ENCODE assay signal across 8 cellular contexts in the genomic region with DNA sequence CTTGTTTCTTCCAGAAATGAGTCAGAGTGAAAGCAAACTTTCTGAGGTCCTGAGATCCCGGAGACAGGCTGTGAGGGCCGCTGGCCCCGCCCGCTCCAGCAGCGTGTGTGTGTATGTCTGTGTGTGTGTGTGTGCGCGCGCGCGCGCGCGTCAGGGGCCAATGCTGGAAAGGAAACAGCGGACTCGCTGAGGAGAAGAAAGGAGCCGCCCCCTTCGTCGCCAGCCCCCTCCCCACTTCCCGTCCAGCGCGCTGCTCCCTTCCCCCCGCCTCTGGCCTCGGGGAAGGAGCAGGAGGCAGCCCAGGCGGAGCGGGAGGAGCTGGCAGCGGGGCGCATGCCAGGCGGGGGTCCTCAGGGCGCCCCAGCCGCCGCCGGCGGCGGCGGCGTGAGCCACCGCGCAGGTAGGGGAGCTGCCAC. TPM values are rescaled to one million over a fixed set of nuclear protein-coding genes. Genes with fewer than 3 reads are reported as not detected.
A peak's percentile ranks its signal among the peaks of the same experiment; 100 is the strongest.
DNase-seq lines count a peak whose midpoint lies in the region; ATAC-seq and TF ChIP-seq lines count a peak whose summit lies in the region.

A gene (plus strand): TSS at position 256 of the 416 bp plus-strand sequence. CDS start 78 bp downstream, at position 334.

- intact Hi-C loops in A673 (cut with micrococcal nuclease; ENCODE audit: unreplicated experiment), result no loop called here

- peak within 1 kb of the TSS; percentile 71 for H3K4me3 ChIP-seq in A673 (ENCODE audit: low read depth, low read length, poor library complexity, severe bottlenecking)
- H3K4me3 ChIP-seq in endocrine pancreas (ENCODE audit: control insufficient read depth, insufficient read depth, low read length), result peak within 1 kb of the TSS; percentile 20

- H3K27ac Mint-ChIP-seq in activated CD8-positive, alpha-beta memory T cell treated with anti-CD3 and anti-CD28 coated beads, Interleukin-2, amount 10 ng/mL, durations not matched to agents 7 days and 5 days, result peak within 1 kb of the TSS; percentile 79
- peak within 1 kb of the TSS; percentile 80 for H3K27ac Mint-ChIP-seq in memory B cell

- no peaks in the 10 kb centered on the region for H3K9me3 Mint-ChIP-seq in activated CD8-positive, alpha-beta memory T cell treated with anti-CD3 and anti-CD28 coated beads, Interleukin-2, amount 10 ng/mL, durations not matched to agents 7 days and 5 days (ENCODE audit: low read depth)
- no peaks in the 10 kb centered on the region for H3K9me3 Mint-ChIP-seq in memory B cell

- ATAC-seq in GM19023 (IDR thresholded peaks at IDR 0.05; ENCODE audit: unreplicated experiment) (peak; percentile 47), HG03460 (IDR thresholded peaks at IDR 0.05; ENCODE audit: unreplicated experiment) (peak; percentile 59), memory B cell (ENCODE audit: low read depth) (peak; percentile 71)
- peak; percentile 86 for ATAC-seq in activated CD8-positive, alpha-beta memory T cell treated with anti-CD3 and anti-CD28 coated beads, Interleukin-2, amount 10 ng/mL, durations not matched to agents 7 days and 5 days

- no peak for TF ChIP-seq CTCF in A673 (conservative IDR thresholded peaks at IDR 0.05; ENCODE audit: low read depth, low read length)

- H3K9me3 ChIP-seq in A673 (ENCODE audit: low read depth, low read length, poor library complexity, severe bottlenecking) (no peaks in the 10 kb centered on the region), endocrine pancreas (ENCODE audit: control insufficient read depth, low read length) (no peaks in the 10 kb centered on the region)

- H3K27ac ChIP-seq in A673 (ENCODE audit: low read depth, low read length, poor library complexity, severe bottlenecking), result peak within 1 kb of the TSS; percentile 46

- POLR2A ChIA-PET in A673 (lab: Charles Lee; ENCODE audit: low non-redundant PET), result no interaction called here

- H3K27me3 ChIP-seq in A673 (replicated peaks; ENCODE audit: insufficient read depth, low read depth, low read length, poor library complexity) (peaks cover 15% of the 10 kb centered on the region), endocrine pancreas (ENCODE audit: control insufficient read depth, insufficient read depth, low read length) (no peaks in the 10 kb centered on the region)

- DNase-seq in A673 (ENCODE audit: low spot score) (peak; percentile 81), NCI-H748 treated with DMSO at 0.1 percent for 48 hours (lab: John Stamatoyannopoulos, UW) (peak; percentile 66), memory B cell (ENCODE audit: low spot score in 2 of 2) (peak; percentile 30 to 52)
- DNase-seq in activated CD8-positive, alpha-beta memory T cell treated with anti-CD3 and anti-CD28 coated beads, Interleukin-2, amount 10 ng/mL, durations not matched to agents 7 days and 5 days, result peak; percentile 84
- DNase-seq in stimulated activated CD4-positive, alpha-beta T cell treated with anti-CD3 and anti-CD28 coated beads, TNF-alpha, amount 100 ng/mL, for 48 hours (ENCODE audit: low read depth in 3 of 3), result peak; percentile 30 to 56 (median 34)

- no TSS peak for BruUV-seq in A673 (replicated peaks; lab: Mats Ljungman, UMichigan)

- H3K27me3 Mint-ChIP-seq in activated CD8-positive, alpha-beta memory T cell treated with anti-CD3 and anti-CD28 coated beads, Interleukin-2, amount 10 ng/mL, durations not matched to agents 7 days and 5 days, result peaks cover 28% of the 10 kb centered on the region
- H3K27me3 Mint-ChIP-seq in memory B cell, result peaks cover 8% of the 10 kb centered on the region

- H3K4me1 Mint-ChIP-seq in activated CD8-positive, alpha-beta memory T cell treated with anti-CD3 and anti-CD28 coated beads, Interleukin-2, amount 10 ng/mL, durations not matched to agents 7 days and 5 days, result peaks cover 26% of the 10 kb centered on the region
- H3K4me1 Mint-ChIP-seq in memory B cell, result peaks cover 14% of the 10 kb centered on the region

- peak within 1 kb of the TSS; percentile 84 for H3K4me3 Mint-ChIP-seq in activated CD8-positive, alpha-beta memory T cell treated with anti-CD3 and anti-CD28 coated beads, Interleukin-2, amount 10 ng/mL, durations not matched to agents 7 days and 5 days
- H3K4me3 Mint-ChIP-seq in memory B cell, result peak within 1 kb of the TSS; percentile 93

- H3K36me3 ChIP-seq in A673 (ENCODE audit: insufficient read depth, low read length, poor library complexity, severe bottlenecking) (no peaks in the 10 kb centered on the region), endocrine pancreas (ENCODE audit: control insufficient read depth, insufficient read depth, low read length) (no peaks in the 10 kb centered on the region)

- H3K36me3 Mint-ChIP-seq in activated CD8-positive, alpha-beta memory T cell treated with anti-CD3 and anti-CD28 coated beads, Interleukin-2, amount 10 ng/mL, durations not matched to agents 7 days and 5 days, result peaks cover 1% of the 10 kb centered on the region
- H3K36me3 Mint-ChIP-seq in memory B cell, result no peaks in the 10 kb centered on the region

- peak within 1 kb of the TSS; percentile 54 for H3K9ac ChIP-seq in endocrine pancreas (ENCODE audit: control insufficient read depth, insufficient read depth, low read length)

- CTCF ChIA-PET in A673 (lab: Charles Lee), result interaction anchor here (0.5 kb wide), 1 partner anchor 16 kb away, joined by 3 read pairs; no protein-coding TSS in a partner anchor
- CTCF ChIA-PET in activated CD8-positive, alpha-beta memory T cell treated with anti-CD3 and anti-CD28 coated beads, Interleukin-2, amount 10 ng/mL, durations not matched to agents 7 days and 5 days (lab: Charles Lee), result interaction anchor here (1.0 to 1.7 kb wide), 5 partner anchors 10 to 26 kb away, joined by 3 to 5 read pairs (median 3); no protein-coding TSS in a partner anchor

- H3K4me1 ChIP-seq in A673 (ENCODE audit: insufficient read depth, low read length, poor library complexity, severe bottlenecking) (peaks cover 10% of the 10 kb centered on the region), endocrine pancreas (ENCODE audit: control insufficient read depth, insufficient read depth, low read length) (peaks cover 6% of the 10 kb centered on the region)

RNA-seq across cellular contexts. Expression of the gene that starts here (rescaled TPM):
- 1.8 and 3.0 TPM in 2 replicates for total RNA-seq in A673 (2021)
- total RNA-seq in activated CD8-positive, alpha-beta memory T cell treated with anti-CD3 and anti-CD28 coated beads, Interleukin-2, amount 10 ng/mL, durations not matched to agents 7 days and 5 days, result 10 to 100 TPM in 1 of 2 experiments, 1 to 10 TPM in 1; 4.4 to 14.4 TPM

Comparison
In these comparisons a context has a peak if more than half of its experiments do, and no peak if none do; other contexts are left out.
1. Peak in every context shown above with its lines: DNase-seq, ATAC-seq, H3K4me3 ChIP-seq and H3K27ac ChIP-seq.
2. DNase-seq: peak in every context shown above with its lines; median percentile 84 in activated CD8-positive, alpha-beta memory T cell treated with anti-CD3 and anti-CD28 coated beads, Interleukin-2, amount 10 ng/mL, durations not matched to agents 7 days and 5 days; 81 in A673; 66 in NCI-H748 treated with DMSO at 0.1 percent for 48 hours; 41 in memory B cell; 34 in stimulated activated CD4-positive, alpha-beta T cell treated with anti-CD3 and anti-CD28 coated beads, TNF-alpha, amount 100 ng/mL, for 48 hours.